Comparison of ENCODE assay signal across 1 cellular context in the genomic region with DNA sequence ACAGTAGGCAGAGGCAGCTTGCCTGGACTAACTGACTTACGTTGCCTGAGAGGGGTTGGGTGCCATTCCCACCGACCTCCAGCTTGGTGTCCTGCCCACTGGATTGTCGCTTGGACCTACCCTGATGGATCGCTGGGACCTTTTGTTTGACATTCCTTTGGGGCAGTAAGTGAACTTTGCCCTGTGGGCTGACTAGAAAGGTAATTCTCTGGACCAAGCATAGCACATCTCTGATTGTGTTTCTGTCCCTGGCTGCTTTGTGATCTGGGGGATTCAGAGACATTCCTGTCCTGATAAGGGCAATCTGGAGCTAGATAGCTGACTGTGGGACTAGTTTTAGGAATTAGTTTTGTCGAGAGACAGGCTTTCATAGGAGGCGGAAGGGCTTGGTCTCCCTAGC.
A peak's percentile ranks its signal among the peaks of the same experiment; 100 is the strongest.
TF ChIP-seq lines count a peak whose summit lies in the region.

No MANE protein-coding gene starts in this region.

TF ChIP-seq in HepG2, 621 proteins besides CTCF, POLR2A, EP300 and RAD21:
- TF ChIP-seq PAF1 (CRISPR knock-in tag; IDR thresholded peaks at IDR 0.05) (no peak), ZNF333 (CRISPR knock-in tag; IDR thresholded peaks at IDR 0.05; ENCODE audit: borderline replicate concordance) (no peak), CBX1 (IDR thresholded peaks at IDR 0.05; ENCODE audit: low read depth) (no peak), JDP2 (CRISPR knock-in tag; IDR thresholded peaks at IDR 0.05; ENCODE audit: borderline replicate concordance) (no peak), HOXA9 (CRISPR knock-in tag; IDR thresholded peaks at IDR 0.05; ENCODE audit: borderline replicate concordance) (no peak), SMYD3 (CRISPR knock-in tag; IDR thresholded peaks at IDR 0.05) (no peak), PHF21A (CRISPR knock-in tag; IDR thresholded peaks at IDR 0.05) (0 out of 2 replicates have a peak, but pooled peaks have one; percentile 22), SOX13 (IDR thresholded peaks at IDR 0.05) (no peak), SOX13 (CRISPR knock-in tag; conservative IDR thresholded peaks at IDR 0.05 in 1 of 2, IDR thresholded peaks at IDR 0.05 in 1 of 2) (peak in 1 of 2 experiments; percentile 64; a peak in 2 of 4 replicates), TEAD3 (CRISPR knock-in tag; optimal IDR thresholded peaks at IDR 0.05; ENCODE audit: borderline replicate concordance) (peak; percentile 66), ATF7-NPFF (CRISPR knock-in tag; IDR thresholded peaks at IDR 0.05; ENCODE audit: low read depth) (no peak), PCBP2 (optimal IDR thresholded peaks at IDR 0.05; ENCODE audit: low read depth, low read length, poor library complexity, severe bottlenecking) (no peak), ZNF562 (CRISPR knock-in tag; IDR thresholded peaks at IDR 0.05; ENCODE audit: borderline replicate concordance) (no peak), HDAC1 (CRISPR knock-in tag; IDR thresholded peaks at IDR 0.05) (no peak), ZNF644 (CRISPR knock-in tag; IDR thresholded peaks at IDR 0.05; ENCODE audit: low read depth) (peak; percentile 92), BCL6 (CRISPR knock-in tag; IDR thresholded peaks at IDR 0.05) (0 out of 2 replicates have a peak, but pooled peaks have one; percentile 17), ZFP62 (CRISPR knock-in tag; IDR thresholded peaks at IDR 0.05) (no peak), MXD4 (CRISPR knock-in tag; IDR thresholded peaks at IDR 0.05) (no peak), ZNF180 (CRISPR knock-in tag; IDR thresholded peaks at IDR 0.05; ENCODE audit: borderline replicate concordance, low read depth) (no peak), KDM3A (CRISPR knock-in tag; IDR thresholded peaks at IDR 0.05; ENCODE audit: low read depth) (no peak), SOX6 (IDR thresholded peaks at IDR 0.05) (no peak), SOX6 (CRISPR knock-in tag; IDR thresholded peaks at IDR 0.05) (peak; percentile 58), NR1H2 (CRISPR knock-in tag; IDR thresholded peaks at IDR 0.05; ENCODE audit: borderline replicate concordance, low read depth) (no peak), RXRB (CRISPR knock-in tag; IDR thresholded peaks at IDR 0.05; ENCODE audit: borderline replicate concordance) (no peak), NFKBIZ (CRISPR knock-in tag; IDR thresholded peaks at IDR 0.05) (no peak), TCF7L2 (IDR thresholded peaks at IDR 0.05; ENCODE audit: low read depth, low read length) (no peak), HNF4A (CRISPR knock-in tag; IDR thresholded peaks at IDR 0.05) (peak; percentile 92), ZFP37 (CRISPR knock-in tag; IDR thresholded peaks at IDR 0.05; ENCODE audit: borderline replicate concordance) (no peak), KLF15 (CRISPR knock-in tag; IDR thresholded peaks at IDR 0.05; ENCODE audit: borderline replicate concordance) (no peak), ESRRA (CRISPR knock-in tag; IDR thresholded peaks at IDR 0.05; ENCODE audit: low read depth) (no peak), HNF4G (IDR thresholded peaks at IDR 0.05; ENCODE audit: borderline replicate concordance, low read depth, low read length) (peak; percentile 58; the same call in 1 of the 2 replicates), HNF4G (CRISPR knock-in tag; IDR thresholded peaks at IDR 0.05; ENCODE audit: borderline replicate concordance, low read depth) (no peak), PAX8 (CRISPR knock-in tag; IDR thresholded peaks at IDR 0.05; ENCODE audit: borderline replicate concordance) (no peak), STAG1 (CRISPR knock-in tag; IDR thresholded peaks at IDR 0.05) (no peak), ZMYM4 (CRISPR knock-in tag; IDR thresholded peaks at IDR 0.05) (peak; percentile 64), SALL1 (CRISPR knock-in tag; IDR thresholded peaks at IDR 0.05) (peak; percentile 45; the same call in 1 of the 2 replicates), AKAP8 (CRISPR knock-in tag; IDR thresholded peaks at IDR 0.05) (no peak)
- TF ChIP-seq, protein P1, sequence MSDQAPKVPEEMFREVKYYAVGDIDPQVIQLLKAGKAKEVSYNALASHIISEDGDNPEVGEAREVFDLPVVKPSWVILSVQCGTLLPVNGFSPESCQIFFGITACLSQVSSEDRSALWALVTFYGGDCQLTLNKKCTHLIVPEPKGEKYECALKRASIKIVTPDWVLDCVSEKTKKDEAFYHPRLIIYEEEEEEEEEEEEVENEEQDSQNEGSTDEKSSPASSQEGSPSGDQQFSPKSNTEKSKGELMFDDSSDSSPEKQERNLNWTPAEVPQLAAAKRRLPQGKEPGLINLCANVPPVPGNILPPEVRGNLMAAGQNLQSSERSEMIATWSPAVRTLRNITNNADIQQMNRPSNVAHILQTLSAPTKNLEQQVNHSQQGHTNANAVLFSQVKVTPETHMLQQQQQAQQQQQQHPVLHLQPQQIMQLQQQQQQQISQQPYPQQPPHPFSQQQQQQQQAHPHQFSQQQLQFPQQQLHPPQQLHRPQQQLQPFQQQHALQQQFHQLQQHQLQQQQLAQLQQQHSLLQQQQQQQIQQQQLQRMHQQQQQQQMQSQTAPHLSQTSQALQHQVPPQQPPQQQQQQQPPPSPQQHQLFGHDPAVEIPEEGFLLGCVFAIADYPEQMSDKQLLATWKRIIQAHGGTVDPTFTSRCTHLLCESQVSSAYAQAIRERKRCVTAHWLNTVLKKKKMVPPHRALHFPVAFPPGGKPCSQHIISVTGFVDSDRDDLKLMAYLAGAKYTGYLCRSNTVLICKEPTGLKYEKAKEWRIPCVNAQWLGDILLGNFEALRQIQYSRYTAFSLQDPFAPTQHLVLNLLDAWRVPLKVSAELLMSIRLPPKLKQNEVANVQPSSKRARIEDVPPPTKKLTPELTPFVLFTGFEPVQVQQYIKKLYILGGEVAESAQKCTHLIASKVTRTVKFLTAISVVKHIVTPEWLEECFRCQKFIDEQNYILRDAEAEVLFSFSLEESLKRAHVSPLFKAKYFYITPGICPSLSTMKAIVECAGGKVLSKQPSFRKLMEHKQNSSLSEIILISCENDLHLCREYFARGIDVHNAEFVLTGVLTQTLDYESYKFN (CRISPR knock-in tag; conservative IDR thresholded peaks at IDR 0.05), result peak; percentile 26; the same call in 1 of the 2 replicates
- TF ChIP-seq, protein P2, sequence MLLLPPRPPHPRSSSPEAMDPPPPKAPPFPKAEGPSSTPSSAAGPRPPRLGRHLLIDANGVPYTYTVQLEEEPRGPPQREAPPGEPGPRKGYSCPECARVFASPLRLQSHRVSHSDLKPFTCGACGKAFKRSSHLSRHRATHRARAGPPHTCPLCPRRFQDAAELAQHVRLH (CRISPR knock-in tag; IDR thresholded peaks at IDR 0.05; ENCODE audit: borderline replicate concordance, low read depth), result 0 out of 2 replicates have a peak, but pooled peaks have one; percentile 31
- TF ChIP-seq, protein P3, sequence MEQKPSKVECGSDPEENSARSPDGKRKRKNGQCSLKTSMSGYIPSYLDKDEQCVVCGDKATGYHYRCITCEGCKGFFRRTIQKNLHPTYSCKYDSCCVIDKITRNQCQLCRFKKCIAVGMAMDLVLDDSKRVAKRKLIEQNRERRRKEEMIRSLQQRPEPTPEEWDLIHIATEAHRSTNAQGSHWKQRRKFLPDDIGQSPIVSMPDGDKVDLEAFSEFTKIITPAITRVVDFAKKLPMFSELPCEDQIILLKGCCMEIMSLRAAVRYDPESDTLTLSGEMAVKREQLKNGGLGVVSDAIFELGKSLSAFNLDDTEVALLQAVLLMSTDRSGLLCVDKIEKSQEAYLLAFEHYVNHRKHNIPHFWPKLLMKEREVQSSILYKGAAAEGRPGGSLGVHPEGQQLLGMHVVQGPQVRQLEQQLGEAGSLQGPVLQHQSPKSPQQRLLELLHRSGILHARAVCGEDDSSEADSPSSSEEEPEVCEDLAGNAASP (CRISPR knock-in tag; IDR thresholded peaks at IDR 0.05; ENCODE audit: borderline replicate concordance), result no peak
- TF ChIP-seq, protein P4, sequence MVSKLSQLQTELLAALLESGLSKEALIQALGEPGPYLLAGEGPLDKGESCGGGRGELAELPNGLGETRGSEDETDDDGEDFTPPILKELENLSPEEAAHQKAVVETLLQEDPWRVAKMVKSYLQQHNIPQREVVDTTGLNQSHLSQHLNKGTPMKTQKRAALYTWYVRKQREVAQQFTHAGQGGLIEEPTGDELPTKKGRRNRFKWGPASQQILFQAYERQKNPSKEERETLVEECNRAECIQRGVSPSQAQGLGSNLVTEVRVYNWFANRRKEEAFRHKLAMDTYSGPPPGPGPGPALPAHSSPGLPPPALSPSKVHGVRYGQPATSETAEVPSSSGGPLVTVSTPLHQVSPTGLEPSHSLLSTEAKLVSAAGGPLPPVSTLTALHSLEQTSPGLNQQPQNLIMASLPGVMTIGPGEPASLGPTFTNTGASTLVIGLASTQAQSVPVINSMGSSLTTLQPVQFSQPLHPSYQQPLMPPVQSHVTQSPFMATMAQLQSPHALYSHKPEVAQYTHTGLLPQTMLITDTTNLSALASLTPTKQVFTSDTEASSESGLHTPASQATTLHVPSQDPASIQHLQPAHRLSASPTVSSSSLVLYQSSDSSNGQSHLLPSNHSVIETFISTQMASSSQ (IDR thresholded peaks at IDR 0.05; ENCODE audit: low read depth), result no peak
- TF ChIP-seq, protein P4 (CRISPR knock-in tag; IDR thresholded peaks at IDR 0.05; ENCODE audit: borderline replicate concordance), result no peak
- TF ChIP-seq, protein P5, sequence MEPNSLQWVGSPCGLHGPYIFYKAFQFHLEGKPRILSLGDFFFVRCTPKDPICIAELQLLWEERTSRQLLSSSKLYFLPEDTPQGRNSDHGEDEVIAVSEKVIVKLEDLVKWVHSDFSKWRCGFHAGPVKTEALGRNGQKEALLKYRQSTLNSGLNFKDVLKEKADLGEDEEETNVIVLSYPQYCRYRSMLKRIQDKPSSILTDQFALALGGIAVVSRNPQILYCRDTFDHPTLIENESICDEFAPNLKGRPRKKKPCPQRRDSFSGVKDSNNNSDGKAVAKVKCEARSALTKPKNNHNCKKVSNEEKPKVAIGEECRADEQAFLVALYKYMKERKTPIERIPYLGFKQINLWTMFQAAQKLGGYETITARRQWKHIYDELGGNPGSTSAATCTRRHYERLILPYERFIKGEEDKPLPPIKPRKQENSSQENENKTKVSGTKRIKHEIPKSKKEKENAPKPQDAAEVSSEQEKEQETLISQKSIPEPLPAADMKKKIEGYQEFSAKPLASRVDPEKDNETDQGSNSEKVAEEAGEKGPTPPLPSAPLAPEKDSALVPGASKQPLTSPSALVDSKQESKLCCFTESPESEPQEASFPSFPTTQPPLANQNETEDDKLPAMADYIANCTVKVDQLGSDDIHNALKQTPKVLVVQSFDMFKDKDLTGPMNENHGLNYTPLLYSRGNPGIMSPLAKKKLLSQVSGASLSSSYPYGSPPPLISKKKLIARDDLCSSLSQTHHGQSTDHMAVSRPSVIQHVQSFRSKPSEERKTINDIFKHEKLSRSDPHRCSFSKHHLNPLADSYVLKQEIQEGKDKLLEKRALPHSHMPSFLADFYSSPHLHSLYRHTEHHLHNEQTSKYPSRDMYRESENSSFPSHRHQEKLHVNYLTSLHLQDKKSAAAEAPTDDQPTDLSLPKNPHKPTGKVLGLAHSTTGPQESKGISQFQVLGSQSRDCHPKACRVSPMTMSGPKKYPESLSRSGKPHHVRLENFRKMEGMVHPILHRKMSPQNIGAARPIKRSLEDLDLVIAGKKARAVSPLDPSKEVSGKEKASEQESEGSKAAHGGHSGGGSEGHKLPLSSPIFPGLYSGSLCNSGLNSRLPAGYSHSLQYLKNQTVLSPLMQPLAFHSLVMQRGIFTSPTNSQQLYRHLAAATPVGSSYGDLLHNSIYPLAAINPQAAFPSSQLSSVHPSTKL (CRISPR knock-in tag; IDR thresholded peaks at IDR 0.05), result 0 out of 2 replicates have a peak, but pooled peaks have one; percentile 17
- TF ChIP-seq, protein P6, sequence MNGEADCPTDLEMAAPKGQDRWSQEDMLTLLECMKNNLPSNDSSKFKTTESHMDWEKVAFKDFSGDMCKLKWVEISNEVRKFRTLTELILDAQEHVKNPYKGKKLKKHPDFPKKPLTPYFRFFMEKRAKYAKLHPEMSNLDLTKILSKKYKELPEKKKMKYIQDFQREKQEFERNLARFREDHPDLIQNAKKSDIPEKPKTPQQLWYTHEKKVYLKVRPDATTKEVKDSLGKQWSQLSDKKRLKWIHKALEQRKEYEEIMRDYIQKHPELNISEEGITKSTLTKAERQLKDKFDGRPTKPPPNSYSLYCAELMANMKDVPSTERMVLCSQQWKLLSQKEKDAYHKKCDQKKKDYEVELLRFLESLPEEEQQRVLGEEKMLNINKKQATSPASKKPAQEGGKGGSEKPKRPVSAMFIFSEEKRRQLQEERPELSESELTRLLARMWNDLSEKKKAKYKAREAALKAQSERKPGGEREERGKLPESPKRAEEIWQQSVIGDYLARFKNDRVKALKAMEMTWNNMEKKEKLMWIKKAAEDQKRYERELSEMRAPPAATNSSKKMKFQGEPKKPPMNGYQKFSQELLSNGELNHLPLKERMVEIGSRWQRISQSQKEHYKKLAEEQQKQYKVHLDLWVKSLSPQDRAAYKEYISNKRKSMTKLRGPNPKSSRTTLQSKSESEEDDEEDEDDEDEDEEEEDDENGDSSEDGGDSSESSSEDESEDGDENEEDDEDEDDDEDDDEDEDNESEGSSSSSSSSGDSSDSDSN (CRISPR knock-in tag; IDR thresholded peaks at IDR 0.05), result 0 out of 2 replicates have a peak, but pooled peaks have one; percentile 22
